In genomic region chr6:13935190-13935880, GRCh38 we compare ENCODE assay signal across 22 cellular contexts. TPM values are rescaled to one million over a fixed set of nuclear protein-coding genes. Genes with fewer than 3 reads are reported as not detected.
"Had no signal": no experiment of that assay in that cellular context is flagged by ENCODE, and none has a peak within 500 bp of the region (broad histone marks: within the 10 kb centered on the region; RNA-seq: fewer than 3 reads in every experiment).

No MANE protein-coding gene starts in this region.

- DNase-seq: effector CD4-positive, alpha-beta T cell; endodermal cell; foreskin melanocyte; head of caudate nucleus; mammary epithelial cell; naive thymus-derived CD4-positive, alpha-beta T cell; psoas muscle; retina; spleen; stimulated activated CD4-positive, alpha-beta T cell treated with anti-CD3 and anti-CD28 coated beads, Interleukin-2, amount 100 ng/mL, for 24 hours; stimulated activated CD4-positive, alpha-beta T cell treated with anti-CD3 and anti-CD28 coated beads, Interleukin-4, amount 100 ng/mL, for 4 hours; stimulated activated naive CD4-positive, alpha-beta T cell; stomach; substantia nigra; trophoblast cell had no signal

- H3K9me3 ChIP-seq: neutrophil, psoas muscle, thoracic aorta had no signal

- H3K4me3 ChIP-seq: coronary artery, hepatocyte, psoas muscle, spleen, stomach, thoracic aorta had no signal

- H3K4me3 Mint-ChIP-seq: endodermal cell; naive thymus-derived CD4-positive, alpha-beta T cell had no signal

- H3K4me1 Mint-ChIP-seq: endodermal cell had no signal

- H3K9me3 Mint-ChIP-seq: endodermal cell had no signal

- H3K4me1 ChIP-seq: psoas muscle, spleen, stomach had no signal

- H3K27ac ChIP-seq: coronary artery, hepatocyte, neutrophil, psoas muscle, spleen, stomach, thoracic aorta had no signal

- H3K36me3 ChIP-seq: neutrophil, spleen, stomach, thoracic aorta had no signal

- ATAC-seq: naive thymus-derived CD4-positive, alpha-beta T cell; psoas muscle; sciatic nerve had no signal

- H3K27ac Mint-ChIP-seq: endodermal cell; naive thymus-derived CD4-positive, alpha-beta T cell had no signal

- H3K27me3 ChIP-seq: hepatocyte had no signal

RNA-seq across cellular contexts. Expression of gene RNF182, which starts 10.6 kb away (rescaled TPM):
- total RNA-seq: mononuclear cell; naive thymus-derived CD4-positive, alpha-beta T cell; thoracic aorta had no signal
- polyA plus RNA-seq: hepatocyte; liver; naive thymus-derived CD4-positive, alpha-beta T cell had no signal
